In genomic region chr18:32461704-32462272, GRCh38 we compare ENCODE assay signal across 1 cellular context.
TF ChIP-seq lines count a peak whose summit lies in the region.

No MANE protein-coding gene starts in this region.

TF ChIP-seq in IMR-90, 13 proteins besides CTCF, POLR2A, EP300 and RAD21:
- no peak for TF ChIP-seq SMC3 (IDR thresholded peaks at IDR 0.05; ENCODE audit: low read depth, low read length)
- no peak for TF ChIP-seq MXI1 (IDR thresholded peaks at IDR 0.05; ENCODE audit: borderline replicate concordance, low read depth, low read length)
- TF ChIP-seq RCOR1 (IDR thresholded peaks at IDR 0.05; ENCODE audit: insufficient replicate concordance, low read length): no peak
- TF ChIP-seq MAFK (IDR thresholded peaks at IDR 0.05; ENCODE audit: low read depth, low read length): no peak
- TF ChIP-seq MAZ (IDR thresholded peaks at IDR 0.05; ENCODE audit: borderline replicate concordance, low read depth, low read length): no peak
- no peak for TF ChIP-seq FOS (IDR thresholded peaks at IDR 0.05; ENCODE audit: low read depth, low read length)
- no peak for TF ChIP-seq ELK1 (IDR thresholded peaks at IDR 0.05; ENCODE audit: borderline replicate concordance, low read depth, low read length)
- no peak for TF ChIP-seq CEBPB (IDR thresholded peaks at IDR 0.05; ENCODE audit: low read depth, low read length)
- TF ChIP-seq USF2 (IDR thresholded peaks at IDR 0.05; ENCODE audit: low read depth, low read length): no peak
- no peak for TF ChIP-seq NFE2L2 (IDR thresholded peaks at IDR 0.05; ENCODE audit: low read depth, low read length)
- TF ChIP-seq BHLHE40 (IDR thresholded peaks at IDR 0.05; ENCODE audit: low read depth, low read length): no peak
